Comparison of ENCODE assay signal across 10 cellular contexts in genomic region chr10:91672021-91672608, GRCh38. TPM values are rescaled to one million over a fixed set of nuclear protein-coding genes. Genes with fewer than 3 reads are reported as not detected.
DNase-seq lines count a peak whose midpoint lies in the region; ATAC-seq and TF ChIP-seq lines count a peak whose summit lies in the region.
"Had no signal": no experiment of that assay in that cellular context is flagged by ENCODE, and none has a peak within 500 bp of the region (broad histone marks: within the 10 kb centered on the region; RNA-seq: fewer than 3 reads in every experiment).

No MANE protein-coding gene starts in this region.

- H3K9me3 ChIP-seq in hepatocyte (ENCODE audit: low read depth), result no peaks in the 10 kb centered on the region
- no peaks in the 10 kb centered on the region for H3K9me3 ChIP-seq in body of pancreas

- peak; percentile 20 for DNase-seq in Jurkat, Clone E6-1 (ENCODE audit: low read depth, low spot score)
- DNase-seq in T-helper 2 cell treated with Interferon-gamma antibody and Interleukin-4, amounts not matched to agents 5 μg/mL and 100 μg/mL, for 36 hours (ENCODE audit: low spot score), result peak; percentile 11
- DNase-seq in hepatocyte (ENCODE audit: low spot score) (peak; percentile 17), body of pancreas (no peak), epidermal melanocyte (ENCODE audit: insufficient read length, low spot score) (no peak)

- H3K27me3 Mint-ChIP-seq in T-helper 2 cell treated with Interferon-gamma antibody and Interleukin-4, amounts not matched to agents 5 μg/mL and 100 μg/mL, for 36 hours (ENCODE audit: low read depth), result peaks cover 8% of the 10 kb centered on the region
- H3K27me3 Mint-ChIP-seq: brain had no signal

- H3K27ac ChIP-seq in C4-2B, result peak overlapping the region; percentile 53
- no peak overlapping the region for H3K27ac ChIP-seq in hepatocyte
- no peak overlapping the region for H3K27ac ChIP-seq in body of pancreas

- H3K4me2 ChIP-seq in hepatocyte, result peak overlapping the region; percentile 32

- H3K4me1 ChIP-seq in hepatocyte (ENCODE audit: insufficient read depth) (no peaks in the 10 kb centered on the region), body of pancreas (no peaks in the 10 kb centered on the region)

- no peak for TF ChIP-seq POLR2A in body of pancreas (IDR thresholded peaks at IDR 0.05)

- H3K4me3 ChIP-seq in Jurkat, Clone E6-1 (ENCODE audit: low read length), result no peak overlapping the region
- H3K4me3 ChIP-seq in hepatocyte (no peak overlapping the region), body of pancreas (no peak overlapping the region)

- no peak overlapping the region for H2AFZ ChIP-seq in hepatocyte

- 33% methylated on average over 5 of the region's 5 CpGs for WGBS in hepatocyte (ENCODE audit: low lambda C conversion rate, missing lambda C conversion rate)
- 39 to 40% methylated on average over 5 of the region's 5 CpGs for WGBS in body of pancreas, 2 donors

- H3K27ac Mint-ChIP-seq in T-helper 2 cell treated with Interferon-gamma antibody and Interleukin-4, amounts not matched to agents 5 μg/mL and 100 μg/mL, for 36 hours, result no peak overlapping the region
- H3K27ac Mint-ChIP-seq: natural killer cell treated with Interleukin-12 subunit alpha and Interleukin-12 subunit beta and Interleukin-15 and Interleukin-18, amount 100 ng/mL, for 72 hours had no signal

- no peaks in the 10 kb centered on the region for H3K36me3 Mint-ChIP-seq in T-helper 2 cell treated with Interferon-gamma antibody and Interleukin-4, amounts not matched to agents 5 μg/mL and 100 μg/mL, for 36 hours (ENCODE audit: low read depth)
- H3K36me3 Mint-ChIP-seq: brain; natural killer cell treated with Interleukin-12 subunit alpha and Interleukin-12 subunit beta and Interleukin-15 and Interleukin-18, amount 100 ng/mL, for 72 hours had no signal

- H3K36me3 ChIP-seq in hepatocyte (replicated peaks; ENCODE audit: insufficient read depth, low read depth), result no peaks in the 10 kb centered on the region
- H3K36me3 ChIP-seq in body of pancreas (replicated peaks in 1 of 2; ENCODE audit: insufficient read depth in 1 of 2, low read depth in 2 of 2), result no peaks in the 10 kb centered on the region

- H3K4me3 Mint-ChIP-seq in T-helper 2 cell treated with Interferon-gamma antibody and Interleukin-4, amounts not matched to agents 5 μg/mL and 100 μg/mL, for 36 hours, result peak overlapping the region; percentile 49
- H3K4me3 Mint-ChIP-seq: brain; natural killer cell treated with Interleukin-12 subunit alpha and Interleukin-12 subunit beta and Interleukin-15 and Interleukin-18, amount 100 ng/mL, for 72 hours had no signal

- intact Hi-C loops in body of pancreas (cut with DNase I), result no loop called here

- H4K20me1 ChIP-seq in hepatocyte (ENCODE audit: insufficient read depth, poor library complexity, severe bottlenecking), result no peaks in the 10 kb centered on the region

- ATAC-seq in body of pancreas (no peak), GM19397 (IDR thresholded peaks at IDR 0.05; ENCODE audit: unreplicated experiment) (no peak), HG03159 (IDR thresholded peaks at IDR 0.05; ENCODE audit: unreplicated experiment) (no peak)

- H3K4me1 Mint-ChIP-seq in T-helper 2 cell treated with Interferon-gamma antibody and Interleukin-4, amounts not matched to agents 5 μg/mL and 100 μg/mL, for 36 hours (ENCODE audit: low read depth), result peaks cover 9% of the 10 kb centered on the region

- no peaks in the 10 kb centered on the region for H3K79me2 ChIP-seq in hepatocyte

- no peaks in the 10 kb centered on the region for H3K9me2 ChIP-seq in hepatocyte (replicated peaks; ENCODE audit: insufficient read depth)

- H3K9me3 Mint-ChIP-seq in T-helper 2 cell treated with Interferon-gamma antibody and Interleukin-4, amounts not matched to agents 5 μg/mL and 100 μg/mL, for 36 hours, result no peaks in the 10 kb centered on the region
- H3K9me3 Mint-ChIP-seq: brain; natural killer cell treated with Interleukin-12 subunit alpha and Interleukin-12 subunit beta and Interleukin-15 and Interleukin-18, amount 100 ng/mL, for 72 hours had no signal

- no peaks in the 10 kb centered on the region for H3K27me3 ChIP-seq in hepatocyte
- H3K27me3 ChIP-seq in body of pancreas, result no peaks in the 10 kb centered on the region

- TF ChIP-seq CTCF in C4-2B (conservative IDR thresholded peaks at IDR 0.05) (no peak), hepatocyte (IDR thresholded peaks at IDR 0.05; ENCODE audit: poor library complexity) (no peak), body of pancreas (IDR thresholded peaks at IDR 0.05) (no peak)

RNA-seq across cellular contexts. Expression of gene PPP1R3C, which starts 39.2 kb away (rescaled TPM):
- not detected for polyA plus RNA-seq in Jurkat, Clone E6-1 (2012; ENCODE audit: insufficient read depth, insufficient read length)
- total RNA-seq in hepatocyte, result 45.0 and 65.7 TPM in 2 replicates
- polyA plus RNA-seq in hepatocyte, result 9.6 and 20.2 TPM in 2 replicates
- 10 to 100 TPM in 1 of 2 donors, 1 to 10 TPM in 1; 9.6 to 15.6 TPM for total RNA-seq in body of pancreas
- total RNA-seq: natural killer cell treated with Interleukin-12 subunit alpha and Interleukin-12 subunit beta and Interleukin-15 and Interleukin-18, amount 100 ng/mL, for 72 hours had no signal

Comparison
In these comparisons a context has a peak if more than half of its experiments do, and no peak if none do; other contexts are left out.
1. DNase-seq: peak in Jurkat, Clone E6-1 (single experiment), T-helper 2 cell treated with Interferon-gamma antibody and Interleukin-4, amounts not matched to agents 5 μg/mL and 100 μg/mL, for 36 hours (single experiment) and hepatocyte (single experiment); none in body of pancreas (0 of 4) and epidermal melanocyte (single experiment).